8 cellular contexts compared by ENCODE assay signal in genomic region chr1:29993950-29994349, GRCh38.
"Had no signal": no experiment of that assay in that cellular context is flagged by ENCODE, and none has a peak within 500 bp of the region (broad histone marks: within the 10 kb centered on the region; RNA-seq: fewer than 3 reads in every experiment).

No MANE protein-coding gene starts in this region.

- DNase-seq: GDM1, GF-D8 had no signal

- H3K4me3 ChIP-seq: GM12878 had no signal

- FAIRE-seq: G401.6, GM12878, GM12891, GM12892, GM18507, GM19239 had no signal

- ATAC-seq: GM12878 had no signal
